Comparison of ENCODE assay signal across 1 cellular context in the genomic region with DNA sequence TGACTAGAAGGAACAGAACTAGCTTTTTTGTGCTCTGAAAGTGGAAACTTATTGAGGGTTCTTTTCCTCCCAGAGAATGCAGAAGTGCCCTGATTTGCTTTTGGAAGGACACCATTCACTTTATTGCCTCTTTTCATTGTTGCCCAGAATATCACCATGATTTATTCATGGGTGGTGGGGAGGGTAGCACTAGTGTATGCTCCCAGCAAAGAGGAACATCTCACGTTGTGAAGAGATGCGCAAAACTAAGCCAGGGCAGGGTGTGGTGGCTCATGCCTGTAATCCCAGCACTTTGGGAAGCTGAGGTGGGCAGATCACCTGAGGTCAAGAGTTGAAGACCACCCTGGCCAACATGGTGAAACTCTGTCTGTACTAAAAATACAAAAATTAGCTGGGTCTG.
TF ChIP-seq lines count a peak whose summit lies in the region.

No MANE protein-coding gene starts in this region.

TF ChIP-seq in IMR-90, 13 proteins besides CTCF, POLR2A, EP300 and RAD21:
- TF ChIP-seq SMC3 (IDR thresholded peaks at IDR 0.05; ENCODE audit: low read depth, low read length) (no peak), RCOR1 (IDR thresholded peaks at IDR 0.05; ENCODE audit: insufficient replicate concordance, low read length) (no peak), USF2 (IDR thresholded peaks at IDR 0.05; ENCODE audit: low read depth, low read length) (no peak), CEBPB (IDR thresholded peaks at IDR 0.05; ENCODE audit: low read depth, low read length) (no peak), NFE2L2 (IDR thresholded peaks at IDR 0.05; ENCODE audit: low read depth, low read length) (no peak), MAFK (IDR thresholded peaks at IDR 0.05; ENCODE audit: low read depth, low read length) (no peak), FOS (IDR thresholded peaks at IDR 0.05; ENCODE audit: low read depth, low read length) (no peak), RFX5 (IDR thresholded peaks at IDR 0.05; ENCODE audit: low read depth, low read length) (no peak), BHLHE40 (IDR thresholded peaks at IDR 0.05; ENCODE audit: low read depth, low read length) (no peak), MAZ (IDR thresholded peaks at IDR 0.05; ENCODE audit: borderline replicate concordance, low read depth, low read length) (no peak), ELK1 (IDR thresholded peaks at IDR 0.05; ENCODE audit: borderline replicate concordance, low read depth, low read length) (no peak), CHD1 (IDR thresholded peaks at IDR 0.05; ENCODE audit: low read depth, low read length) (no peak), MXI1 (IDR thresholded peaks at IDR 0.05; ENCODE audit: borderline replicate concordance, low read depth, low read length) (no peak)
